ENCODE assay signal across 9 cellular contexts in genomic region chr15:33737687-33738606, GRCh38.
DNase-seq lines count a peak whose midpoint lies in the region; ATAC-seq and TF ChIP-seq lines count a peak whose summit lies in the region.
"Had no signal": no experiment of that assay in that cellular context is flagged by ENCODE, and none has a peak within 500 bp of the region (broad histone marks: within the 10 kb centered on the region; RNA-seq: fewer than 3 reads in every experiment).

No MANE protein-coding gene starts in this region.

- H3K27ac Mint-ChIP-seq in activated CD4-positive, alpha-beta memory T cell treated with anti-CD3 and anti-CD28 coated beads for 36 hours: no peak overlapping the region
- H3K27ac Mint-ChIP-seq: activated naive CD8-positive, alpha-beta T cell had no signal

- POLR2A ChIA-PET in activated CD4-positive, alpha-beta memory T cell treated with anti-CD3 and anti-CD28 coated beads for 36 hours (lab: Charles Lee): no interaction called here

- intact Hi-C loops in activated CD4-positive, alpha-beta memory T cell treated with anti-CD3 and anti-CD28 coated beads for 36 hours (cut with micrococcal nuclease): no loop called here

- no peaks in the 10 kb centered on the region for H3K4me1 ChIP-seq in parathyroid adenoma

- H2AFZ ChIP-seq in parathyroid adenoma: no peak overlapping the region

- no peak overlapping the region for H3K9ac ChIP-seq in parathyroid adenoma

- ATAC-seq in GM19452 (IDR thresholded peaks at IDR 0.05; ENCODE audit: unreplicated experiment) (no peak), HG02571 (IDR thresholded peaks at IDR 0.05; ENCODE audit: unreplicated experiment) (no peak)

- no peaks in the 10 kb centered on the region for H3K4me1 Mint-ChIP-seq in activated CD4-positive, alpha-beta memory T cell treated with anti-CD3 and anti-CD28 coated beads for 36 hours (ENCODE audit: low read depth)

- TF ChIP-seq CTCF in fibroblast of villous mesenchyme (IDR thresholded peaks at IDR 0.05; ENCODE audit: insufficient read depth, low read depth, low read length) (peak; percentile 89), parathyroid adenoma (IDR thresholded peaks at IDR 0.05) (peak; percentile 50)

- H3K27ac ChIP-seq in parathyroid adenoma: no peak overlapping the region

- no peak overlapping the region for H3K4me3 Mint-ChIP-seq in activated CD4-positive, alpha-beta memory T cell treated with anti-CD3 and anti-CD28 coated beads for 36 hours
- H3K4me3 Mint-ChIP-seq: activated naive CD8-positive, alpha-beta T cell had no signal

- peak; percentile 5 for DNase-seq in NK-92 treated with Interleukin-12 subunit alpha and Interleukin-12 subunit beta, amount 100 ng/mL, for 24 hours (lab: John Stamatoyannopoulos, UW)
- no peak for DNase-seq in NK-92 (lab: John Stamatoyannopoulos, UW; ENCODE audit: unreplicated experiment)
- DNase-seq in NCI-H1105 (lab: John Stamatoyannopoulos, UW): peak; percentile 10
- DNase-seq in activated CD4-positive, alpha-beta memory T cell treated with anti-CD3 and anti-CD28 coated beads for 36 hours: peak; percentile 20
- DNase-seq in fibroblast of villous mesenchyme (ENCODE audit: low read depth): peak; percentile 26

- no peaks in the 10 kb centered on the region for H3K27me3 ChIP-seq in parathyroid adenoma (ENCODE audit: control insufficient read depth, insufficient read depth, low read length)

- no peaks in the 10 kb centered on the region for H3K36me3 Mint-ChIP-seq in activated CD4-positive, alpha-beta memory T cell treated with anti-CD3 and anti-CD28 coated beads for 36 hours
- H3K36me3 Mint-ChIP-seq: activated naive CD8-positive, alpha-beta T cell had no signal

- H3K4me2 ChIP-seq in parathyroid adenoma (ENCODE audit: low read length): no peak overlapping the region

- H3K27me3 Mint-ChIP-seq in activated CD4-positive, alpha-beta memory T cell treated with anti-CD3 and anti-CD28 coated beads for 36 hours: peaks cover 4% of the 10 kb centered on the region

- H3K79me2 ChIP-seq in parathyroid adenoma: no peaks in the 10 kb centered on the region

- no peak overlapping the region for H3K4me3 ChIP-seq in fibroblast of villous mesenchyme (ENCODE audit: low read depth, low read length)
- no peak overlapping the region for H3K4me3 ChIP-seq in parathyroid adenoma (ENCODE audit: low read depth, low read length)

- no peaks in the 10 kb centered on the region for H3K9me3 Mint-ChIP-seq in activated CD4-positive, alpha-beta memory T cell treated with anti-CD3 and anti-CD28 coated beads for 36 hours

- CTCF ChIA-PET in activated CD4-positive, alpha-beta memory T cell treated with anti-CD3 and anti-CD28 coated beads for 36 hours (lab: Charles Lee): interaction anchor here (0.6 to 6.3 kb wide), 18 partner anchors 9 to 473 kb away, joined by 3 to 40 read pairs (median 4); no protein-coding TSS in a partner anchor

- H3K9me3 ChIP-seq in parathyroid adenoma (ENCODE audit: control insufficient read depth, low read length): no peaks in the 10 kb centered on the region

- no peaks in the 10 kb centered on the region for H3K36me3 ChIP-seq in parathyroid adenoma (ENCODE audit: control insufficient read depth, insufficient read depth, low read length)
